ENCODE assay signal across 13 cellular contexts in the genomic region with DNA sequence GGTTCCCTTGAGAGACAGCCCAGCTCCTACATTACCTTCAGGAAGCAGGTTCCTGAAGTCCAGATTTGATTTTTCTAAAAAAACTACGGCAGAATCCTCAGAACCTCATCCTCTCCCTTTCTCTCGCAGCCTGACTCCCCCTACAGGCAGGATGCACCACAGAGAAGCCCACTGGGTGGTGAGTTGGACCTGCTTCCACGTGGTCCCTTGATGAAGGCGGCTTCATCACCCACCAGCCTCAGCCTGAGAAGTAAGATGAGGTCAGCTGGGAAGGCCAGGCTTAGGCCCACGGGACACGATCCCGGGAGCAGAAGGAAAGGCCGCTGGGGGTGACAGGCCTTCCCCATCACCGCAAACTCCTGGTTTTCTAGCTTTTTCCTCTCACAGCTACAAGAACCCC.
A peak's percentile ranks its signal among the peaks of the same experiment; 100 is the strongest.
DNase-seq lines count a peak whose midpoint lies in the region; TF ChIP-seq lines count a peak whose summit lies in the region.
"Had no signal": no experiment of that assay in that cellular context is flagged by ENCODE, and none has a peak within 500 bp of the region (broad histone marks: within the 10 kb centered on the region; RNA-seq: fewer than 3 reads in every experiment).

No MANE protein-coding gene starts in this region.

- TF ChIP-seq POLR2A in breast epithelium (IDR thresholded peaks at IDR 0.05): no peak

- H3K4me3 Mint-ChIP-seq in MCF 10A (ENCODE audit: unreplicated experiment) (no peak overlapping the region), type B pancreatic cell (no peak overlapping the region)
- H3K4me3 Mint-ChIP-seq: activated CD4-positive, alpha-beta T cell treated with anti-CD3 and anti-CD28 coated beads, Interleukin-2, amount 10 ng/mL, durations not matched to agents 24 days and 14 days; activated naive CD4-positive, alpha-beta T cell treated with anti-CD3 and anti-CD28 coated beads, Interleukin-2, amount 10 ng/mL, durations not matched to agents 7 days and 5 days had no signal

- H3K79me2 ChIP-seq in hepatocyte: no peaks in the 10 kb centered on the region

- no peaks in the 10 kb centered on the region for H3K27me3 ChIP-seq in breast epithelium
- no peaks in the 10 kb centered on the region for H3K27me3 ChIP-seq in WERI-Rb-1 (ENCODE audit: insufficient read depth, low read depth, severe bottlenecking)
- H3K27me3 ChIP-seq in hepatocyte: no peaks in the 10 kb centered on the region

- POLR2A ChIA-PET in MCF 10A (lab: Yijun Ruan, JAX): no interaction called here

- CTCF ChIA-PET in MCF 10A (lab: Yijun Ruan, JAX): interaction anchor here (0.6 to 1.1 kb wide), 3 partner anchors 13 to 170 kb away, joined by 3 to 4 read pairs (median 3); no protein-coding TSS in a partner anchor

- peaks cover 5% of the 10 kb centered on the region for H3K36me3 ChIP-seq in breast epithelium
- peaks cover 3% of the 10 kb centered on the region; the same call in 1 of the 2 replicates for H3K36me3 ChIP-seq in WERI-Rb-1
- no peaks in the 10 kb centered on the region for H3K36me3 ChIP-seq in hepatocyte (replicated peaks; ENCODE audit: insufficient read depth, low read depth)

- H2AFZ ChIP-seq in hepatocyte: no peak overlapping the region

- H3K4me3 ChIP-seq in breast epithelium: no peak overlapping the region
- no peak overlapping the region for H3K4me3 ChIP-seq in WERI-Rb-1 (ENCODE audit: low read depth, low read length)
- H3K4me3 ChIP-seq in foreskin fibroblast (ENCODE audit: low read depth in 1 of 2, low read length in 2 of 2): no peak overlapping the region
- H3K4me3 ChIP-seq in hepatocyte: no peak overlapping the region

- H3K4me1 Mint-ChIP-seq in MCF 10A (ENCODE audit: insufficient read depth, unreplicated experiment) (peaks cover 10% of the 10 kb centered on the region), type B pancreatic cell (ENCODE audit: unreplicated experiment) (peaks cover 8% of the 10 kb centered on the region)

- H3K9me3 ChIP-seq in breast epithelium (no peaks in the 10 kb centered on the region), WERI-Rb-1 (ENCODE audit: severe bottlenecking) (no peaks in the 10 kb centered on the region), hepatocyte (ENCODE audit: low read depth) (no peaks in the 10 kb centered on the region)

- BruUV-seq in MCF 10A (replicated peaks; lab: Mats Ljungman, UMichigan): no TSS peak

- intact Hi-C loops in MCF 10A (cut with micrococcal nuclease) (no loop called here), breast epithelium (cut with DNase I; ENCODE audit: low total_unique reads) (no loop called here)

- H3K4me1 ChIP-seq in breast epithelium (no peaks in the 10 kb centered on the region), hepatocyte (ENCODE audit: insufficient read depth) (no peaks in the 10 kb centered on the region)

- peaks cover 94% of the 10 kb centered on the region for H3K36me3 Mint-ChIP-seq in MCF 10A (ENCODE audit: insufficient read depth, unreplicated experiment)
- peaks cover 32% of the 10 kb centered on the region for H3K36me3 Mint-ChIP-seq in type B pancreatic cell

- 97% methylated on average over 9 of the region's 9 CpGs for WGBS in hepatocyte (ENCODE audit: low lambda C conversion rate, missing lambda C conversion rate)

- H3K27ac Mint-ChIP-seq in MCF 10A (ENCODE audit: low read depth, unreplicated experiment) (no peak overlapping the region), type B pancreatic cell (no peak overlapping the region)
- H3K27ac Mint-ChIP-seq: activated CD4-positive, alpha-beta T cell treated with anti-CD3 and anti-CD28 coated beads, Interleukin-2, amount 10 ng/mL, durations not matched to agents 24 days and 14 days had no signal

- H4K20me1 ChIP-seq in hepatocyte (ENCODE audit: insufficient read depth, poor library complexity, severe bottlenecking): no peaks in the 10 kb centered on the region

- H3K27me3 Mint-ChIP-seq in MCF 10A (ENCODE audit: insufficient read depth, unreplicated experiment): no peaks in the 10 kb centered on the region
- no peaks in the 10 kb centered on the region for H3K27me3 Mint-ChIP-seq in type B pancreatic cell
- H3K27me3 Mint-ChIP-seq: activated CD4-positive, alpha-beta T cell treated with anti-CD3 and anti-CD28 coated beads, Interleukin-2, amount 10 ng/mL, durations not matched to agents 24 days and 14 days; activated naive CD4-positive, alpha-beta T cell treated with anti-CD3 and anti-CD28 coated beads, Interleukin-2, amount 10 ng/mL, durations not matched to agents 7 days and 5 days had no signal

- H3K9me3 Mint-ChIP-seq in MCF 10A (ENCODE audit: unreplicated experiment) (no peaks in the 10 kb centered on the region), type B pancreatic cell (no peaks in the 10 kb centered on the region)
- H3K9me3 Mint-ChIP-seq: activated naive CD4-positive, alpha-beta T cell treated with anti-CD3 and anti-CD28 coated beads, Interleukin-2, amount 10 ng/mL, durations not matched to agents 7 days and 5 days had no signal

- DNase-seq in MCF 10A (ENCODE audit: unreplicated experiment): no peak
- DNase-seq in breast epithelium (ENCODE audit: low spot score in 2 of 2): no peak
- no peak for DNase-seq in WERI-Rb-1
- no peak for DNase-seq in foreskin fibroblast
- DNase-seq in type B pancreatic cell (ENCODE audit: extremely low spot score, unreplicated experiment): no peak
- DNase-seq in activated gamma-delta T cell treated with Interleukin-2 at 50 U/mL for 16 hours: no peak
- DNase-seq in hepatocyte (ENCODE audit: low spot score): no peak
- DNase-seq in NCI-H2227 treated with DMSO at 0.1 percent for 48 hours (lab: John Stamatoyannopoulos, UW): no peak
- DNase-seq: activated CD4-positive, alpha-beta T cell treated with anti-CD3 and anti-CD28 coated beads, Interleukin-2, amount 10 ng/mL, durations not matched to agents 24 days and 14 days; activated naive CD4-positive, alpha-beta T cell treated with anti-CD3 and anti-CD28 coated beads, Interleukin-2, amount 10 ng/mL, durations not matched to agents 7 days and 5 days; effector CD8-positive, alpha-beta T cell; NCI-H187; stimulated activated CD4-positive, alpha-beta T cell treated with anti-CD3 and anti-CD28 coated beads, Interleukin-1b, Interleukin-23, amount 100 ng/mL, for 48 hours had no signal

- H3K27ac ChIP-seq in breast epithelium (peak overlapping the region in 1 of 2 donors; percentile 13), WERI-Rb-1 (no peak overlapping the region), hepatocyte (no peak overlapping the region)

- no peaks in the 10 kb centered on the region for H3K9me2 ChIP-seq in hepatocyte (replicated peaks; ENCODE audit: insufficient read depth)

- TF ChIP-seq CTCF in MCF 10A (IDR thresholded peaks at IDR 0.05; ENCODE audit: unreplicated experiment): peak; percentile 9
- TF ChIP-seq CTCF in breast epithelium (IDR thresholded peaks at IDR 0.05): no peak
- TF ChIP-seq CTCF in WERI-Rb-1 (IDR thresholded peaks at IDR 0.05; ENCODE audit: low read depth, low read length): peak; percentile 42; the same call in 1 of the 2 replicates
- TF ChIP-seq CTCF in foreskin fibroblast (IDR thresholded peaks at IDR 0.05; ENCODE audit: low read depth, low read length): peak; percentile 29
- peak; percentile 35 for TF ChIP-seq CTCF in type B pancreatic cell (conservative IDR thresholded peaks at IDR 0.05)
- TF ChIP-seq CTCF in hepatocyte (IDR thresholded peaks at IDR 0.05; ENCODE audit: poor library complexity): no peak

- H3K4me2 ChIP-seq in hepatocyte: no peak overlapping the region

Comparison
In these comparisons a context has a peak if more than half of its experiments do, and no peak if none do; other contexts are left out.
1. CTCF ChIP-seq: peak in MCF 10A (single experiment), WERI-Rb-1 (single experiment), foreskin fibroblast (single experiment) and type B pancreatic cell (single experiment); none in breast epithelium (0 of 3) and hepatocyte (single experiment).